ENCODE assay signal across 8 cellular contexts in genomic region chr18:35289293-35290069, GRCh38. TPM values are rescaled to one million over a fixed set of nuclear protein-coding genes. Genes with fewer than 3 reads are reported as not detected.
DNase-seq lines count a peak whose midpoint lies in the region; ATAC-seq and TF ChIP-seq lines count a peak whose summit lies in the region.

No MANE protein-coding gene starts in this region.

- H3K4me3 ChIP-seq in OCI-LY1 (ENCODE audit: low read depth, low read length, poor library complexity, severe bottlenecking): peak overlapping the region; percentile 91
- peak overlapping the region; percentile 90 for H3K4me3 ChIP-seq in brain microvascular endothelial cell (ENCODE audit: low read depth, low read length)

- no peaks in the 10 kb centered on the region for H3F3A ChIP-seq in OCI-LY1 (ENCODE audit: insufficient read depth, low read length)

- H3K36me3 ChIP-seq in OCI-LY1 (ENCODE audit: insufficient read depth, low read length): peaks cover 36% of the 10 kb centered on the region
- no peaks in the 10 kb centered on the region for H3K36me3 ChIP-seq in brain microvascular endothelial cell (replicated peaks)

- in situ Hi-C loops in brain microvascular endothelial cell (cut with HindIII; ENCODE audit: low pct_ligation_motif_present, low sequenced_read_pairs): no loop called here

- H3K79me2 ChIP-seq in OCI-LY1 (ENCODE audit: insufficient read depth, low read length): peaks cover 14% of the 10 kb centered on the region

- peak overlapping the region; percentile 91 for H3K9ac ChIP-seq in OCI-LY1 (ENCODE audit: low read length)

- H3K9me3 ChIP-seq in OCI-LY1 (ENCODE audit: low read length): peaks cover 21% of the 10 kb centered on the region

- no peaks in the 10 kb centered on the region for H4K20me1 ChIP-seq in OCI-LY1 (ENCODE audit: insufficient read depth, low read length)

- H3K27me3 ChIP-seq in OCI-LY1 (ENCODE audit: insufficient read depth, low read length) (no peaks in the 10 kb centered on the region), brain microvascular endothelial cell (replicated peaks) (no peaks in the 10 kb centered on the region)

- H3K9me2 ChIP-seq in OCI-LY1 (ENCODE audit: low read depth, low read length): no peaks in the 10 kb centered on the region

- H3K4me1 ChIP-seq in OCI-LY1 (ENCODE audit: insufficient read depth, low read length, severe bottlenecking): peaks cover 24% of the 10 kb centered on the region

- peak overlapping the region; percentile 44; the same call in 1 of the 2 replicates for H2AFZ ChIP-seq in OCI-LY1 (ENCODE audit: low read length)

- H3K27ac ChIP-seq in OCI-LY1 (ENCODE audit: low read depth, low read length, poor library complexity, severe bottlenecking) (peak overlapping the region; percentile 68), brain microvascular endothelial cell (peak overlapping the region; percentile 63)

- DNase-seq in NCI-H82 (lab: John Stamatoyannopoulos, UW) (peak; percentile 16), NCI-H82 treated with DMSO at 0.1 percent for 48 hours (lab: John Stamatoyannopoulos, UW; ENCODE audit: unreplicated experiment) (no peak), brain microvascular endothelial cell (no peak), inferior parietal cortex (ENCODE audit: extremely low spot score) (peak; percentile 34), A172 (ENCODE audit: low spot score) (no peak)
- peak; percentile 46 for DNase-seq in stimulated activated CD4-positive, alpha-beta T cell treated with anti-CD3 and anti-CD28 coated beads, Interleukin-15, amount 100 ng/mL, for 24 hours

- H3K4me2 ChIP-seq in OCI-LY1 (ENCODE audit: low read length): peak overlapping the region; percentile 92

- TF ChIP-seq CTCF in OCI-LY1 (IDR thresholded peaks at IDR 0.05; ENCODE audit: low read length) (no peak), brain microvascular endothelial cell (IDR thresholded peaks at IDR 0.05; ENCODE audit: low read depth, low read length, missing control alignments) (no peak)

- peak; percentile 39 for ATAC-seq in HG02759 (IDR thresholded peaks at IDR 0.05; ENCODE audit: unreplicated experiment)

RNA-seq across cellular contexts. Expression of gene ZSCAN30, which starts 0.5 kb away (rescaled TPM):
- 19.5 and 20.2 TPM in 2 replicates for total RNA-seq in A172 (2014; rRNA removed; shearing (Covaris generic))

RNA-seq across cellular contexts. Expression of gene ZNF397, which starts 48.6 kb away (rescaled TPM):
- total RNA-seq in A172 (2014; rRNA removed; shearing (Covaris generic)): 10.1 and 11.5 TPM in 2 replicates

RNA-seq across cellular contexts. Expression of gene ZNF24, which starts 54.7 kb away (rescaled TPM):
- total RNA-seq in A172 (2014; rRNA removed; shearing (Covaris generic)): 44.0 and 55.7 TPM in 2 replicates

Comparison
In these comparisons a context has a peak if more than half of its experiments do, and no peak if none do; other contexts are left out.
1. DNase-seq: peak in NCI-H82 (single experiment), inferior parietal cortex (single experiment) and stimulated activated CD4-positive, alpha-beta T cell treated with anti-CD3 and anti-CD28 coated beads, Interleukin-15, amount 100 ng/mL, for 24 hours (single experiment); none in NCI-H82 treated with DMSO at 0.1 percent for 48 hours (single experiment), brain microvascular endothelial cell (single experiment) and A172 (single experiment).